Comparison of ENCODE assay signal across 1 cellular context in the genomic region with DNA sequence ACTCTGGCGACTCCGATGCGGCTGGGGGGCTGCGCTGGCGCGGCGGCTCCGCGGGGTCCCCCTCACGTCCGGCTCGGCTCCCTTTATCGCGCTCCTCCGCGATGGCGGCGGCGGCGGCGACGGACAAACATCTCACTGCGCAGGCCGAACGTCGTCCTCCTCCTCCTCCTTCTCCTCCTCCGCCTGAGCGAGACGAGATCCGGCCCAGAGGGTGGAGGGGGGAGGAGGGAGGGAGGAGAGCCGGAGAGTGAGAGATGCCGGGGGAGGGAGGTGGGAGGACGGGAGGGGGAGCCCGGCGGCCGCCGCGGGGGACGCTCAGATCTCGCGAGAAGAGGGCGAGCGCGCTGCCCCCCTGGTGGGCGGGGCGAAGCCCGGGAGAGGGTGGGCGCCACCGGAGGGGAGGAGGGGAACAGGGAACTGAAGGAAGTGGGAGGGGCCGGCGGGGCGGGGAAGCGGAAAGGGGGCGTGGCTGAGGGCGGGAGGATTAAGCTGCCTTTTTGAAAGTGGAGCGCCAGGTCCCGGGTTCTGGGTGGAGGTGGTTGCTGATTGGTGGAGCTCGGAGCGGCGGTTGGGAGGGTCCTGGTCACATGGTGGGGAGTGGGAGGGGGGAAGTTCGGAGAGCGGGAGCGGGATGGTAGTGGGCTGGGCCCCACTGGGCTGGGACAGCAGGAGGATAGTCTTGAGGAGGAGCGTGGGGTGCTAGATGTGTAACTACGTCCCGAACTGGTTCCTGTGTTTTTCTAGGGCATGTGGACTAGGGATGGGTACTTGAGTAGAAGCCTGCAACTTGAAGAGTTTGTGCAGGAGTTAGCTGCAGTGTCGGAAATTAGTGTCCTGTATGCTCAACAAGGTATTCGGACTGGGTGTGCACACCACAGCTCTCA.
TF ChIP-seq lines count a peak whose summit lies in the region.

A gene (minus strand): TSS at position 159 of the 884 bp plus-strand sequence. CDS start 354 bp downstream, outside the sequence.

TF ChIP-seq in HepG2, 621 proteins besides CTCF, POLR2A, EP300 and RAD21 (continued from another document and continues in another):
- TF ChIP-seq, protein P1, sequence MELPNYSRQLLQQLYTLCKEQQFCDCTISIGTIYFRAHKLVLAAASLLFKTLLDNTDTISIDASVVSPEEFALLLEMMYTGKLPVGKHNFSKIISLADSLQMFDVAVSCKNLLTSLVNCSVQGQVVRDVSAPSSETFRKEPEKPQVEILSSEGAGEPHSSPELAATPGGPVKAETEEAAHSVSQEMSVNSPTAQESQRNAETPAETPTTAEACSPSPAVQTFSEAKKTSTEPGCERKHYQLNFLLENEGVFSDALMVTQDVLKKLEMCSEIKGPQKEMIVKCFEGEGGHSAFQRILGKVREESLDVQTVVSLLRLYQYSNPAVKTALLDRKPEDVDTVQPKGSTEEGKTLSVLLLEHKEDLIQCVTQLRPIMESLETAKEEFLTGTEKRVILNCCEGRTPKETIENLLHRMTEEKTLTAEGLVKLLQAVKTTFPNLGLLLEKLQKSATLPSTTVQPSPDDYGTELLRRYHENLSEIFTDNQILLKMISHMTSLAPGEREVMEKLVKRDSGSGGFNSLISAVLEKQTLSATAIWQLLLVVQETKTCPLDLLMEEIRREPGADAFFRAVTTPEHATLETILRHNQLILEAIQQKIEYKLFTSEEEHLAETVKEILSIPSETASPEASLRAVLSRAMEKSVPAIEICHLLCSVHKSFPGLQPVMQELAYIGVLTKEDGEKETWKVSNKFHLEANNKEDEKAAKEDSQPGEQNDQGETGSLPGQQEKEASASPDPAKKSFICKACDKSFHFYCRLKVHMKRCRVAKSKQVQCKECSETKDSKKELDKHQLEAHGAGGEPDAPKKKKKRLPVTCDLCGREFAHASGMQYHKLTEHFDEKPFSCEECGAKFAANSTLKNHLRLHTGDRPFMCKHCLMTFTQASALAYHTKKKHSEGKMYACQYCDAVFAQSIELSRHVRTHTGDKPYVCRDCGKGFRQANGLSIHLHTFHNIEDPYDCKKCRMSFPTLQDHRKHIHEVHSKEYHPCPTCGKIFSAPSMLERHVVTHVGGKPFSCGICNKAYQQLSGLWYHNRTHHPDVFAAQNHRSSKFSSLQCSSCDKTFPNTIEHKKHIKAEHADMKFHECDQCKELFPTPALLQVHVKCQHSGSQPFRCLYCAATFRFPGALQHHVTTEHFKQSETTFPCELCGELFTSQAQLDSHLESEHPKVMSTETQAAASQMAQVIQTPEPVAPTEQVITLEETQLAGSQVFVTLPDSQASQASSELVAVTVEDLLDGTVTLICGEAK (IDR thresholded peaks at IDR 0.05): no peak
- TF ChIP-seq, protein P1 (CRISPR knock-in tag; IDR thresholded peaks at IDR 0.05): no peak; the same call in 1 of the 2 replicates
- TF ChIP-seq, protein P2, sequence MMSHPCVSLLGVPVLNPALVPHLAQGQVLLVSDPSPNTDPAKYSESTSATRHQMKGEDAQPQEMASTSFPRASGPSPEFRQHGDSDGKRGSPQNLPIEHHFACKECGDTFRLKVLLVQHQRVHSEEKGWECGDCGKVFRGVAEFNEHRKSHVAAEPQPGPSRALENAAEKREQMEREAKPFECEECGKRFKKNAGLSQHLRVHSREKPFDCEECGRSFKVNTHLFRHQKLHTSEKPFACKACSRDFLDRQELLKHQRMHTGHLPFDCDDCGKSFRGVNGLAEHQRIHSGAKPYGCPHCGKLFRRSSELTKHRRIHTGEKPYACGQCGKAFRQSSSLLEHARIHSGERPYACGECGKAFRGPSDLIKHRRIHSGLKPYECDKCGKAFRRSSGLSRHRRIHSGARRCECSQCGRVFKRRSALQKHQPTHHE (CRISPR knock-in tag; IDR thresholded peaks at IDR 0.05; ENCODE audit: borderline replicate concordance): peak; percentile 52; the same call in 1 of the 2 replicates
- TF ChIP-seq NR1H2 (CRISPR knock-in tag; IDR thresholded peaks at IDR 0.05; ENCODE audit: borderline replicate concordance, low read depth) (no peak; the same call in 1 of the 2 replicates), ZFP41 (CRISPR knock-in tag; IDR thresholded peaks at IDR 0.05; ENCODE audit: borderline replicate concordance) (no peak), GATAD1 (CRISPR knock-in tag; IDR thresholded peaks at IDR 0.05) (peak; percentile 53; the same call in 1 of the 2 replicates), ZSCAN21 (CRISPR knock-in tag; IDR thresholded peaks at IDR 0.05; ENCODE audit: borderline replicate concordance) (peak; percentile 48; the same call in 1 of the 2 replicates), NFKB2 (CRISPR knock-in tag; IDR thresholded peaks at IDR 0.05; ENCODE audit: borderline replicate concordance) (peak; percentile 85; the same call in 1 of the 2 replicates), TOE1 (CRISPR knock-in tag; IDR thresholded peaks at IDR 0.05) (no peak), ZNF251 (CRISPR knock-in tag; IDR thresholded peaks at IDR 0.05) (no peak)
- TF ChIP-seq, protein P3, sequence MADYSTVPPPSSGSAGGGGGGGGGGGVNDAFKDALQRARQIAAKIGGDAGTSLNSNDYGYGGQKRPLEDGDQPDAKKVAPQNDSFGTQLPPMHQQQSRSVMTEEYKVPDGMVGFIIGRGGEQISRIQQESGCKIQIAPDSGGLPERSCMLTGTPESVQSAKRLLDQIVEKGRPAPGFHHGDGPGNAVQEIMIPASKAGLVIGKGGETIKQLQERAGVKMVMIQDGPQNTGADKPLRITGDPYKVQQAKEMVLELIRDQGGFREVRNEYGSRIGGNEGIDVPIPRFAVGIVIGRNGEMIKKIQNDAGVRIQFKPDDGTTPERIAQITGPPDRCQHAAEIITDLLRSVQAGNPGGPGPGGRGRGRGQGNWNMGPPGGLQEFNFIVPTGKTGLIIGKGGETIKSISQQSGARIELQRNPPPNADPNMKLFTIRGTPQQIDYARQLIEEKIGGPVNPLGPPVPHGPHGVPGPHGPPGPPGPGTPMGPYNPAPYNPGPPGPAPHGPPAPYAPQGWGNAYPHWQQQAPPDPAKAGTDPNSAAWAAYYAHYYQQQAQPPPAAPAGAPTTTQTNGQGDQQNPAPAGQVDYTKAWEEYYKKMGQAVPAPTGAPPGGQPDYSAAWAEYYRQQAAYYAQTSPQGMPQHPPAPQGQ (CRISPR knock-in tag; IDR thresholded peaks at IDR 0.05; ENCODE audit: borderline replicate concordance): no peak
- TF ChIP-seq, protein P4, sequence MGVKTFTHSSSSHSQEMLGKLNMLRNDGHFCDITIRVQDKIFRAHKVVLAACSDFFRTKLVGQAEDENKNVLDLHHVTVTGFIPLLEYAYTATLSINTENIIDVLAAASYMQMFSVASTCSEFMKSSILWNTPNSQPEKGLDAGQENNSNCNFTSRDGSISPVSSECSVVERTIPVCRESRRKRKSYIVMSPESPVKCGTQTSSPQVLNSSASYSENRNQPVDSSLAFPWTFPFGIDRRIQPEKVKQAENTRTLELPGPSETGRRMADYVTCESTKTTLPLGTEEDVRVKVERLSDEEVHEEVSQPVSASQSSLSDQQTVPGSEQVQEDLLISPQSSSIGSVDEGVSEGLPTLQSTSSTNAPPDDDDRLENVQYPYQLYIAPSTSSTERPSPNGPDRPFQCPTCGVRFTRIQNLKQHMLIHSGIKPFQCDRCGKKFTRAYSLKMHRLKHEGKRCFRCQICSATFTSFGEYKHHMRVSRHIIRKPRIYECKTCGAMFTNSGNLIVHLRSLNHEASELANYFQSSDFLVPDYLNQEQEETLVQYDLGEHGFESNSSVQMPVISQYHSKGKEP (CRISPR knock-in tag; IDR thresholded peaks at IDR 0.05): no peak
- TF ChIP-seq, protein P5, sequence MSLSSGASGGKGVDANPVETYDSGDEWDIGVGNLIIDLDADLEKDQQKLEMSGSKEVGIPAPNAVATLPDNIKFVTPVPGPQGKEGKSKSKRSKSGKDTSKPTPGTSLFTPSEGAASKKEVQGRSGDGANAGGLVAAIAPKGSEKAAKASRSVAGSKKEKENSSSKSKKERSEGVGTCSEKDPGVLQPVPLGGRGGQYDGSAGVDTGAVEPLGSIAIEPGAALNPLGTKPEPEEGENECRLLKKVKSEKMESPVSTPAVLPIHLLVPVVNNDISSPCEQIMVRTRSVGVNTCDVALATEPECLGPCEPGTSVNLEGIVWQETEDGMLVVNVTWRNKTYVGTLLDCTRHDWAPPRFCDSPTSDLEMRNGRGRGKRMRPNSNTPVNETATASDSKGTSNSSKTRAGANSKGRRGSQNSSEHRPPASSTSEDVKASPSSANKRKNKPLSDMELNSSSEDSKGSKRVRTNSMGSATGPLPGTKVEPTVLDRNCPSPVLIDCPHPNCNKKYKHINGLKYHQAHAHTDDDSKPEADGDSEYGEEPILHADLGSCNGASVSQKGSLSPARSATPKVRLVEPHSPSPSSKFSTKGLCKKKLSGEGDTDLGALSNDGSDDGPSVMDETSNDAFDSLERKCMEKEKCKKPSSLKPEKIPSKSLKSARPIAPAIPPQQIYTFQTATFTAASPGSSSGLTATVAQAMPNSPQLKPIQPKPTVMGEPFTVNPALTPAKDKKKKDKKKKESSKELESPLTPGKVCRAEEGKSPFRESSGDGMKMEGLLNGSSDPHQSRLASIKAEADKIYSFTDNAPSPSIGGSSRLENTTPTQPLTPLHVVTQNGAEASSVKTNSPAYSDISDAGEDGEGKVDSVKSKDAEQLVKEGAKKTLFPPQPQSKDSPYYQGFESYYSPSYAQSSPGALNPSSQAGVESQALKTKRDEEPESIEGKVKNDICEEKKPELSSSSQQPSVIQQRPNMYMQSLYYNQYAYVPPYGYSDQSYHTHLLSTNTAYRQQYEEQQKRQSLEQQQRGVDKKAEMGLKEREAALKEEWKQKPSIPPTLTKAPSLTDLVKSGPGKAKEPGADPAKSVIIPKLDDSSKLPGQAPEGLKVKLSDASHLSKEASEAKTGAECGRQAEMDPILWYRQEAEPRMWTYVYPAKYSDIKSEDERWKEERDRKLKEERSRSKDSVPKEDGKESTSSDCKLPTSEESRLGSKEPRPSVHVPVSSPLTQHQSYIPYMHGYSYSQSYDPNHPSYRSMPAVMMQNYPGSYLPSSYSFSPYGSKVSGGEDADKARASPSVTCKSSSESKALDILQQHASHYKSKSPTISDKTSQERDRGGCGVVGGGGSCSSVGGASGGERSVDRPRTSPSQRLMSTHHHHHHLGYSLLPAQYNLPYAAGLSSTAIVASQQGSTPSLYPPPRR (CRISPR knock-in tag; IDR thresholded peaks at IDR 0.05; ENCODE audit: borderline replicate concordance): peak; percentile 25; the same call in 1 of the 2 replicates
- TF ChIP-seq, protein P6, sequence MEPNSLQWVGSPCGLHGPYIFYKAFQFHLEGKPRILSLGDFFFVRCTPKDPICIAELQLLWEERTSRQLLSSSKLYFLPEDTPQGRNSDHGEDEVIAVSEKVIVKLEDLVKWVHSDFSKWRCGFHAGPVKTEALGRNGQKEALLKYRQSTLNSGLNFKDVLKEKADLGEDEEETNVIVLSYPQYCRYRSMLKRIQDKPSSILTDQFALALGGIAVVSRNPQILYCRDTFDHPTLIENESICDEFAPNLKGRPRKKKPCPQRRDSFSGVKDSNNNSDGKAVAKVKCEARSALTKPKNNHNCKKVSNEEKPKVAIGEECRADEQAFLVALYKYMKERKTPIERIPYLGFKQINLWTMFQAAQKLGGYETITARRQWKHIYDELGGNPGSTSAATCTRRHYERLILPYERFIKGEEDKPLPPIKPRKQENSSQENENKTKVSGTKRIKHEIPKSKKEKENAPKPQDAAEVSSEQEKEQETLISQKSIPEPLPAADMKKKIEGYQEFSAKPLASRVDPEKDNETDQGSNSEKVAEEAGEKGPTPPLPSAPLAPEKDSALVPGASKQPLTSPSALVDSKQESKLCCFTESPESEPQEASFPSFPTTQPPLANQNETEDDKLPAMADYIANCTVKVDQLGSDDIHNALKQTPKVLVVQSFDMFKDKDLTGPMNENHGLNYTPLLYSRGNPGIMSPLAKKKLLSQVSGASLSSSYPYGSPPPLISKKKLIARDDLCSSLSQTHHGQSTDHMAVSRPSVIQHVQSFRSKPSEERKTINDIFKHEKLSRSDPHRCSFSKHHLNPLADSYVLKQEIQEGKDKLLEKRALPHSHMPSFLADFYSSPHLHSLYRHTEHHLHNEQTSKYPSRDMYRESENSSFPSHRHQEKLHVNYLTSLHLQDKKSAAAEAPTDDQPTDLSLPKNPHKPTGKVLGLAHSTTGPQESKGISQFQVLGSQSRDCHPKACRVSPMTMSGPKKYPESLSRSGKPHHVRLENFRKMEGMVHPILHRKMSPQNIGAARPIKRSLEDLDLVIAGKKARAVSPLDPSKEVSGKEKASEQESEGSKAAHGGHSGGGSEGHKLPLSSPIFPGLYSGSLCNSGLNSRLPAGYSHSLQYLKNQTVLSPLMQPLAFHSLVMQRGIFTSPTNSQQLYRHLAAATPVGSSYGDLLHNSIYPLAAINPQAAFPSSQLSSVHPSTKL (CRISPR knock-in tag; IDR thresholded peaks at IDR 0.05): peak; percentile 54; the same call in 1 of the 2 replicates
- TF ChIP-seq, protein P7, sequence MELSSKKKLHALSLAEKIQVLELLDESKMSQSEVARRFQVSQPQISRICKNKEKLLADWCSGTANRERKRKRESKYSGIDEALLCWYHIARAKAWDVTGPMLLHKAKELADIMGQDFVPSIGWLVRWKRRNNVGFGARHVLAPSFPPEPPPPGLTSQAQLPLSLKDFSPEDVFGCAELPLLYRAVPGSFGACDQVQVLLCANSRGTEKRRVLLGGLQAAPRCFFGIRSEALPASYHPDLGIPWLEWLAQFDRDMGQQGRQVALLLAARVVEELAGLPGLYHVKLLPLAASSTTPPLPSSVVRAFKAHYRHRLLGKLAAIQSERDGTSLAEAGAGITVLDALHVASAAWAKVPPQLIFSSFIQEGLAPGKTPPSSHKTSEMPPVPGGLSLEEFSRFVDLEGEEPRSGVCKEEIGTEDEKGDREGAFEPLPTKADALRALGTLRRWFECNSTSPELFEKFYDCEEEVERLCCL (CRISPR knock-in tag; IDR thresholded peaks at IDR 0.05; ENCODE audit: borderline replicate concordance): no peak
- TF ChIP-seq, protein P8, sequence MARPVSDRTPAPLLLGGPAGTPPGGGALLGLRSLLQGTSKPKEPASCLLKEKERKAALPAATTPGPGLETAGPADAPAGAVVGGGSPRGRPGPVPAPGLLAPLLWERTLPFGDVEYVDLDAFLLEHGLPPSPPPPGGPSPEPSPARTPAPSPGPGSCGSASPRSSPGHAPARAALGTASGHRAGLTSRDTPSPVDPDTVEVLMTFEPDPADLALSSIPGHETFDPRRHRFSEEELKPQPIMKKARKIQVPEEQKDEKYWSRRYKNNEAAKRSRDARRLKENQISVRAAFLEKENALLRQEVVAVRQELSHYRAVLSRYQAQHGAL (CRISPR knock-in tag; IDR thresholded peaks at IDR 0.05; ENCODE audit: not compliant biosample characterization): no peak
